12 cellular contexts compared by ENCODE assay signal in the genomic region with DNA sequence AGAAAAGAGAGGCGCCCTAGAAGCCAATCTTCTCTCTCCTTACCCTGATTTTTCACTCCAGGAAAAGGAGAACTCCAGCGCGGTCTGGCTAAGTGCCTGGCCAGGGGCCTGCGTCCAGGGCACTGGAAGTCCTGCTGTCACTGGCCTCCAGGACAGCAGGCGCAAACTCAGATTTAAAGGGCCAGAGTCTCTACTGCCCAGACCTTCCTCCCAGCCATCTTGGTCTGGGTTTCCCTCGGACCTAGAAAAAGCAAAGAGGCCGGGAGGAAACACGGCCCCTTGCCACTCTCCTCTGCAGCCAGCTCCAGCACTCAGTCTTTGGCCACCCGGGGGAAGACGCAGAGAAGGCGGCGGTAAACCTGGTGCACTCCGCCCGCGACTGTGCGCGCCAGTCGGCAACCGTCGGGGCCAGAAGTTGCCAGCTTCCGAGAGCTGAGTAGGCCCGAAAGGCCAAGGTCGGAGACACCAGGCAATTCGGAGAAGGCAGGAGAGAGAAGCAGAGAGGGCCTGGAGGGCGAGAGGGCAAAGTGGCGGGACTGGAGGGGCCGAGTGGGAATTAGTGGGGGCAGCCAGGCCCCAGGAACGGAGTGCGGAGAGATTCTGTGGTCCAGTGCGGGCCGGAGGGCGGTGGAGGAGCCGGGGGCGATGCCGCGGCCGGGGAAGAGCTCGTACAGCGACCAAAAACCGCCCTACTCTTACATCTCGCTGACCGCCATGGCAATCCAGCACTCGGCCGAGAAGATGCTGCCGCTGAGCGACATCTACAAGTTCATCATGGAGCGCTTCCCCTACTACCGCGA. TPM values are rescaled to one million over a fixed set of nuclear protein-coding genes. Genes with fewer than 3 reads are reported as not detected.
DNase-seq lines count a peak whose midpoint lies in the region; ATAC-seq and TF ChIP-seq lines count a peak whose summit lies in the region.
"Had no signal": no experiment of that assay in that cellular context is flagged by ENCODE, and none has a peak within 500 bp of the region (broad histone marks: within the 10 kb centered on the region; RNA-seq: fewer than 3 reads in every experiment).

A gene (plus strand): TSS at position 646 of the 800 bp plus-strand sequence. CDS start 0 bp downstream, at position 646.

- H3K9me3 Mint-ChIP-seq in glutamatergic neuron (ENCODE audit: unreplicated experiment): peaks cover 16% of the 10 kb centered on the region
- H3K9me3 Mint-ChIP-seq: central memory CD8-positive, alpha-beta T cell had no signal

- no peak for TF ChIP-seq POLR2A in gastrocnemius medialis (IDR thresholded peaks at IDR 0.05)

- peaks cover 95% of the 10 kb centered on the region for H3K27me3 ChIP-seq in RWPE2 (ENCODE audit: insufficient read depth, poor library complexity, severe bottlenecking)
- peaks cover 97 to 100% (median 98%) of the 10 kb centered on the region in 3 donors for H3K27me3 ChIP-seq in gastrocnemius medialis

- H3K4me1 Mint-ChIP-seq in glutamatergic neuron (ENCODE audit: low read depth, unreplicated experiment): peaks cover 17% of the 10 kb centered on the region

- no peaks in the 10 kb centered on the region for H3K36me3 Mint-ChIP-seq in glutamatergic neuron (ENCODE audit: unreplicated experiment)

- in situ Hi-C loops in gastrocnemius medialis (cut with MboI; ENCODE audit: low sequenced_read_pairs in 4 of 4): no loop called here

- DNase-seq in NCI-H82 (lab: John Stamatoyannopoulos, UW) (peak; percentile 8), NCI-H82 treated with DMSO at 0.1 percent for 48 hours (lab: John Stamatoyannopoulos, UW; ENCODE audit: unreplicated experiment) (no peak), RWPE2 (ENCODE audit: low spot score) (no peak), glutamatergic neuron (no peak), gastrocnemius medialis (no peak), substantia nigra (lab: John Stamatoyannopoulos, UW) (no peak), cerebellar cortex (ENCODE audit: low spot score) (no peak), dedifferentiated amniotic fluid mesenchymal stem cell (ENCODE audit: extremely low spot score) (no peak)
- DNase-seq: activated CD4-positive, CD25-positive, alpha-beta regulatory T cell treated with anti-CD3 and anti-CD28 coated beads, Interleukin-2, amount 50 U/mL, for 72 hours; NCI-H526 treated with DMSO at 0.1 percent for 48 hours had no signal

- no peaks in the 10 kb centered on the region for H3K9me3 ChIP-seq in RWPE2 (ENCODE audit: severe bottlenecking)
- no peaks in the 10 kb centered on the region for H3K9me3 ChIP-seq in gastrocnemius medialis

- no peak within 1 kb of the TSS for H3K27ac ChIP-seq in RWPE2 (ENCODE audit: poor library complexity, severe bottlenecking)
- no peak within 1 kb of the TSS for H3K27ac ChIP-seq in gastrocnemius medialis
- no peak within 1 kb of the TSS for H3K27ac ChIP-seq in substantia nigra (ENCODE audit: low read depth, low read length, poor library complexity, severe bottlenecking)

- peak within 1 kb of the TSS; percentile 74 for H3K4me3 Mint-ChIP-seq in glutamatergic neuron (ENCODE audit: unreplicated experiment)

- H3K4me1 ChIP-seq in RWPE2 (ENCODE audit: insufficient read depth, poor library complexity, severe bottlenecking) (no peaks in the 10 kb centered on the region), gastrocnemius medialis (peaks cover 36 to 42% of the 10 kb centered on the region in 2 donors)

- H3K36me3 ChIP-seq in RWPE2 (ENCODE audit: low read depth) (no peaks in the 10 kb centered on the region), gastrocnemius medialis (no peaks in the 10 kb centered on the region)

- no peak within 1 kb of the TSS for H3K27ac Mint-ChIP-seq in glutamatergic neuron (ENCODE audit: unreplicated experiment)

- intact Hi-C loops in gastrocnemius medialis (cut with DNase I; ENCODE audit: low total_unique reads): no loop called here

- peak; percentile 15; the same call in 1 of the 3 replicates for ATAC-seq in RWPE2 (ENCODE audit: low read depth)
- ATAC-seq in gastrocnemius medialis: peak in 1 of 2 donors; percentile 45

- H3K27me3 Mint-ChIP-seq in glutamatergic neuron (ENCODE audit: unreplicated experiment): peaks cover 44% of the 10 kb centered on the region

- no peak for TF ChIP-seq CTCF in RWPE2 (IDR thresholded peaks at IDR 0.05; ENCODE audit: poor library complexity, severe bottlenecking)
- TF ChIP-seq CTCF in glutamatergic neuron (IDR thresholded peaks at IDR 0.05; ENCODE audit: partially characterized antibody, unreplicated experiment): no peak
- TF ChIP-seq CTCF in gastrocnemius medialis (IDR thresholded peaks at IDR 0.05 in 4 of 5, conservative IDR thresholded peaks at IDR 0.05 in 1 of 5): no peak

- no peak within 1 kb of the TSS for H3K4me3 ChIP-seq in RWPE2 (ENCODE audit: severe bottlenecking)
- peak within 1 kb of the TSS; percentile 28 to 50 (median 38) for H3K4me3 ChIP-seq in gastrocnemius medialis

RNA-seq across cellular contexts. Expression of the gene that starts here (rescaled TPM):
- not detected for total RNA-seq in glutamatergic neuron (ENCODE audit: unreplicated experiment)
- total RNA-seq in gastrocnemius medialis: not detected
- total RNA-seq: kidney had no signal
